Comparison of ENCODE assay signal across 9 cellular contexts in genomic region chr9:124260769-124261603, GRCh38. TPM values are rescaled to one million over a fixed set of nuclear protein-coding genes. Genes with fewer than 3 reads are reported as not detected.
DNase-seq lines count a peak whose midpoint lies in the region; ATAC-seq and TF ChIP-seq lines count a peak whose summit lies in the region.
"Had no signal": no experiment of that assay in that cellular context is flagged by ENCODE, and none has a peak within 500 bp of the region (broad histone marks: within the 10 kb centered on the region; RNA-seq: fewer than 3 reads in every experiment).

No MANE protein-coding gene starts in this region.

- TF ChIP-seq CTCF in choroid plexus epithelial cell (conservative IDR thresholded peaks at IDR 0.05; ENCODE audit: low read depth, low read length), result no peak

- H3K4me3 ChIP-seq in choroid plexus epithelial cell (ENCODE audit: low read depth, low read length) (peak overlapping the region; percentile 33), mononuclear cell (ENCODE audit: low read length) (peak overlapping the region; percentile 38)
- H3K4me3 ChIP-seq: HAP-1 had no signal

- DNase-seq in COLO668 (lab: John Stamatoyannopoulos, UW; ENCODE audit: unreplicated experiment), result peak; percentile 47
- peak; percentile 75 for DNase-seq in NCI-H226
- DNase-seq in choroid plexus epithelial cell (ENCODE audit: low read depth), result peak; percentile 71
- no peak for DNase-seq in activated CD4-positive, CD25-positive, alpha-beta regulatory T cell treated with anti-CD3 and anti-CD28 coated beads, Interleukin-2, amount 50 U/mL, for 72 hours
- DNase-seq in mesenteric fat pad (ENCODE audit: low spot score), result no peak

- no peaks in the 10 kb centered on the region for H3K27me3 ChIP-seq in mononuclear cell (ENCODE audit: insufficient read depth, low read length)

- H3K4me1 ChIP-seq in mononuclear cell (ENCODE audit: insufficient read depth, low read length), result peaks cover 82% of the 10 kb centered on the region

- ATAC-seq in GM19351 (IDR thresholded peaks at IDR 0.05; ENCODE audit: unreplicated experiment) (no peak), GM18502 (IDR thresholded peaks at IDR 0.05; ENCODE audit: poor library complexity, unreplicated experiment) (no peak)

- no peaks in the 10 kb centered on the region for H3K9me3 ChIP-seq in mononuclear cell (ENCODE audit: low read depth, low read length)
- H3K9me3 ChIP-seq: HAP-1 had no signal

RNA-seq across cellular contexts. Expression of gene NEK6, which starts 3.2 kb away (rescaled TPM):
- 11.2 TPM for total RNA-seq in mononuclear cell
- total RNA-seq in mesenteric fat pad, result 97.9 TPM

Comparison
In these comparisons a context has a peak if more than half of its experiments do, and no peak if none do; other contexts are left out.
1. DNase-seq: peak in COLO668 (single experiment), NCI-H226 (single experiment) and choroid plexus epithelial cell (single experiment); none in activated CD4-positive, CD25-positive, alpha-beta regulatory T cell treated with anti-CD3 and anti-CD28 coated beads, Interleukin-2, amount 50 U/mL, for 72 hours (single experiment) and mesenteric fat pad (single experiment).